In genomic region chr3:38121451-38121831, GRCh38 we compare ENCODE assay signal across 19 cellular contexts. TPM values are rescaled to one million over a fixed set of nuclear protein-coding genes. Genes with fewer than 3 reads are reported as not detected.
A peak's percentile ranks its signal among the peaks of the same experiment; 100 is the strongest.
DNase-seq lines count a peak whose midpoint lies in the region; ATAC-seq, FAIRE-seq and TF ChIP-seq lines count a peak whose summit lies in the region.
"Had no signal": no experiment of that assay in that cellular context is flagged by ENCODE, and none has a peak within 500 bp of the region (broad histone marks: within the 10 kb centered on the region; RNA-seq: fewer than 3 reads in every experiment).

No MANE protein-coding gene starts in this region.

- H3K27ac Mint-ChIP-seq in CD14-positive monocyte (no peak overlapping the region), Caco-2 (ENCODE audit: unreplicated experiment) (no peak overlapping the region)

- BruUV-seq in Caco-2 (replicated peaks; lab: Mats Ljungman, UMichigan) = no TSS peak

- peaks cover 0 to 8% of the 10 kb centered on the region in 2 donors for H3K4me1 ChIP-seq in left lung
- H3K4me1 ChIP-seq in Caco-2 = peaks cover 26% of the 10 kb centered on the region

- H3K4me3 Mint-ChIP-seq in CD14-positive monocyte (no peak overlapping the region), Caco-2 (ENCODE audit: unreplicated experiment) (no peak overlapping the region)

- H3K27me3 Mint-ChIP-seq in CD14-positive monocyte (ENCODE audit: low read depth in 3 of 3) (peaks cover 0 to 2% (median 0%) of the 10 kb centered on the region in 3 donors), Caco-2 (ENCODE audit: insufficient read depth, unreplicated experiment) (no peaks in the 10 kb centered on the region)
- H3K27me3 Mint-ChIP-seq: CD4-positive, CD25-positive, alpha-beta regulatory T cell had no signal

- intact Hi-C loops in CD14-positive monocyte (cut with micrococcal nuclease) = no loop called here
- intact Hi-C loops in left lung (cut with DNase I) = loop anchor here in 1 of 2 donors (10.0 kb wide), 1 partner anchor 353 kb away; no protein-coding TSS in a partner anchor
- intact Hi-C loops in Caco-2 (cut with micrococcal nuclease; ENCODE audit: unreplicated experiment) = no loop called here

- H3K4me1 Mint-ChIP-seq in CD14-positive monocyte (peaks cover 10% of the 10 kb centered on the region), Caco-2 (ENCODE audit: low read depth, unreplicated experiment) (peaks cover 43% of the 10 kb centered on the region)

- H3K27ac ChIP-seq in left lung = no peak overlapping the region

- no peaks in the 10 kb centered on the region for H3K27me3 ChIP-seq in left lung
- no peaks in the 10 kb centered on the region for H3K27me3 ChIP-seq in Caco-2 (replicated peaks; ENCODE audit: control insufficient read depth, insufficient read depth, low read length)
- H3K27me3 ChIP-seq: MG63 had no signal

- H3K9me3 Mint-ChIP-seq in CD14-positive monocyte (no peaks in the 10 kb centered on the region), Caco-2 (ENCODE audit: unreplicated experiment) (no peaks in the 10 kb centered on the region)
- H3K9me3 Mint-ChIP-seq: CD4-positive, CD25-positive, alpha-beta regulatory T cell had no signal

- DNase-seq in CD14-positive monocyte (ENCODE audit: low spot score) = peak; percentile 41
- DNase-seq in D721Med (ENCODE audit: insufficient read length, low spot score) = peak; percentile 2
- peak; percentile 70 for DNase-seq in left lobe of liver (ENCODE audit: low spot score)
- DNase-seq in omental fat pad (ENCODE audit: low spot score) = peak; percentile 4
- no peak for DNase-seq in left lung
- DNase-seq in iPS-NIHi7 (ENCODE audit: extremely low spot score) = no peak
- no peak for DNase-seq in Caco-2
- DNase-seq: Calu3; CD4-positive, CD25-positive, alpha-beta regulatory T cell; DMS79 treated with DMSO at 0.1 percent for 48 hours; GOT3; Karpas-422; MG63; NCI-H1092 treated with DMSO at 0.1 percent for 48 hours; NCI-H2081 treated with DMSO at 0.1 percent for 48 hours; NCI-H510A; NCI-H774; PC-3 had no signal

- H3K36me3 Mint-ChIP-seq in CD14-positive monocyte (peaks cover 77 to 86% of the 10 kb centered on the region in 2 donors), Caco-2 (ENCODE audit: insufficient read depth, unreplicated experiment) (peaks cover 93% of the 10 kb centered on the region)

- no peak for FAIRE-seq in D721Med (lab: Jason Lieb, UNC)
- FAIRE-seq: G401.6 had no signal

- TF ChIP-seq CTCF in CD14-positive monocyte (IDR thresholded peaks at IDR 0.05) (no peak), D721Med (IDR thresholded peaks at IDR 0.05; ENCODE audit: insufficient read depth, missing control alignments) (no peak), omental fat pad (IDR thresholded peaks at IDR 0.05) (no peak), left lung (IDR thresholded peaks at IDR 0.05) (no peak), Caco-2 (IDR thresholded peaks at IDR 0.05; ENCODE audit: insufficient read depth in 1 of 2, low read depth in 1 of 2, low read length in 1 of 2, severe bottlenecking in 1 of 2, unreplicated experiment in 1 of 2) (no peak)

- ATAC-seq in left lobe of liver (peak; percentile 4), omental fat pad (ENCODE audit: low FRiP score) (no peak), left lung (no peak)
- ATAC-seq: PC-3 had no signal

- CTCF ChIA-PET in Caco-2 (lab: Charles Lee) = no interaction called here

- H3K9me3 ChIP-seq in left lung = no peaks in the 10 kb centered on the region
- H3K9me3 ChIP-seq in Caco-2 = no peaks in the 10 kb centered on the region
- H3K9me3 ChIP-seq: MG63 had no signal

- H3K36me3 ChIP-seq in left lung = peaks cover 0 to 77% of the 10 kb centered on the region in 2 donors
- peaks cover 18% of the 10 kb centered on the region for H3K36me3 ChIP-seq in Caco-2 (ENCODE audit: control insufficient read depth, insufficient read depth, low read length)
- H3K36me3 ChIP-seq: MG63 had no signal

- POLR2A ChIA-PET in Caco-2 (lab: Charles Lee) = no interaction called here

- H3K4me3 ChIP-seq in left lung (no peak overlapping the region), Caco-2 (ENCODE audit: low read depth, low read length) (no peak overlapping the region)
- H3K4me3 ChIP-seq: MG63 had no signal

RNA-seq across cellular contexts. Expression of gene ACAA1, which starts 15.5 kb away (rescaled TPM):
- polyA plus RNA-seq in CD14-positive monocyte = 100 to 1,000 TPM; 123 to 133 TPM
- 479 TPM for total RNA-seq in left lobe of liver
- total RNA-seq in omental fat pad = 10 to 100 TPM; 48.1 to 69.5 (median 62.5) TPM
- 100 to 1,000 TPM in 1 of 2 donors, 10 to 100 TPM in 1; 97.5 to 106 TPM for total RNA-seq in left lung
- 127 and 139 TPM in 2 replicates for total RNA-seq in Caco-2 (2022)

RNA-seq across cellular contexts. Expression of gene MYD88, which starts 17.0 kb away (rescaled TPM):
- 100 to 1,000 TPM; 398 to 427 TPM for polyA plus RNA-seq in CD14-positive monocyte
- total RNA-seq in left lobe of liver (37.5 TPM), omental fat pad (10 to 100 TPM; 37.6 to 78.0 (median 53.6) TPM), left lung (10 to 100 TPM; 51.5 to 97.4 TPM), Caco-2 (2022) (21.2 and 22.3 TPM in 2 replicates)

RNA-seq across cellular contexts. Expression of gene OXSR1, which starts 43.9 kb away (rescaled TPM):
- 10 to 100 TPM in 1 of 2 donors, 1 to 10 TPM in 1; 9.4 to 12.3 TPM for polyA plus RNA-seq in CD14-positive monocyte
- total RNA-seq in left lobe of liver (12.1 TPM), omental fat pad (10 to 100 TPM; 29.8 to 51.7 (median 45.5) TPM), left lung (10 to 100 TPM; 26.4 to 35.6 TPM), Caco-2 (2022) (39.2 and 39.3 TPM in 2 replicates)

Comparison
In these comparisons a context has a peak if more than half of its experiments do, and no peak if none do; other contexts are left out.
1. DNase-seq: peak in CD14-positive monocyte (single experiment), D721Med (single experiment), left lobe of liver (single experiment) and omental fat pad (single experiment); none in left lung (0 of 2), iPS-NIHi7 (single experiment) and Caco-2 (0 of 2).